In the genomic region with DNA sequence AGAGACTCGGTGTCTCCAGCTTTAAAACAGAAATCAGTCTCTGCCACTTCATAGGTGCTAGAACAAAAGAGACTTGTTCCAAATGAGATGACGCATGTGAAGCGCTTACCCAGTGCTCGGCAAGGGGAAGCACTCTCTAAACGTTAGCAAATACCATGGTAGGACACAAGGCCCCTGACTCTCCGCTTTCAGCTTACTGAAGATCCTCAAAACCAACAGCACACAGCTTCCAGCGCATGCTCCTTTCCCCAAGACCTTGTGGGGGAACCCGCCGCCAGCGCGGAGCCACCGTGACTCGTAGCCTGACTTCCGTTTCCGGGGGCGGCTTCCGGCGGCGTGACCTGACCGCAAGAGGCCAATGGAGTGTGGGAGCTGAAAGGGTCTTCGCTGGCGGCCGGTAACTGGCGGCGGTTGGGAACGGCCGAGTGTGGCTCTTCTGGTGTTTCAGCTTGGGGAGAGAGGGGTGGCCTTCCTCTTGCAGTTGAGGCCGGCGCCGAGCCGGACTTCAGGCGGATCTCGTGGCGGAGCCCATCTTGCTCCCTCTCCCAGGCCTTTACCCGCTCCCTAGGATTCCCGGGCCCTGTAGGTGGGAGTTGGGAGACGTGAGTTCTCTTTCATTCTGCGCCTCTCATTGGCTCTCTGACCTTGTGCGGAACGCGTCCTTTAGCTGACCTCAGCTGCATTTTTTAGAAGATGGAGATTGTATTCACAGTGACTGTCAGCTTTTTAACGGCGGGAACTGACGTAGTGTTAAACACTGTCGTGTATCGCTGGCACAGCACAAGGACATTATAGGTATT, we compare ENCODE assay signal across 8 cellular contexts. TPM values are rescaled to one million over a fixed set of nuclear protein-coding genes. Genes with fewer than 3 reads are reported as not detected.
DNase-seq lines count a peak whose midpoint lies in the region; ATAC-seq and TF ChIP-seq lines count a peak whose summit lies in the region.

A gene with protein sequence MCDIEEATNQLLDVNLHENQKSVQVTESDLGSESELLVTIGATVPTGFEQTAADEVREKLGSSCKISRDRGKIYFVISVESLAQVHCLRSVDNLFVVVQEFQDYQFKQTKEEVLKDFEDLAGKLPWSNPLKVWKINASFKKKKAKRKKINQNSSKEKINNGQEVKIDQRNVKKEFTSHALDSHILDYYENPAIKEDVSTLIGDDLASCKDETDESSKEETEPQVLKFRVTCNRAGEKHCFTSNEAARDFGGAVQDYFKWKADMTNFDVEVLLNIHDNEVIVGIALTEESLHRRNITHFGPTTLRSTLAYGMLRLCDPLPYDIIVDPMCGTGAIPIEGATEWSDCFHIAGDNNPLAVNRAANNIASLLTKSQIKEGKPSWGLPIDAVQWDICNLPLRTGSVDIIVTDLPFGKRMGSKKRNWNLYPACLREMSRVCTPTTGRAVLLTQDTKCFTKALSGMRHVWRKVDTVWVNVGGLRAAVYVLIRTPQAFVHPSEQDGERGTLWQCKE (plus strand): TSS at position 324 of the 800 bp plus-strand sequence. CDS start 2,015 bp downstream, outside the sequence.

- 0 to 1% methylated on average over 22 to 30 of the region's 46 CpGs for WGBS in esophagus squamous epithelium, 2 donors

- H3K36me3 Mint-ChIP-seq in stimulated activated effector memory CD8-positive, alpha-beta T cell treated with anti-CD3 and anti-CD28 coated beads, Interleukin-12 subunit alpha, Interleukin-12 subunit beta, amount 100 ng/mL, for 72 hours: peaks cover 47% of the 10 kb centered on the region

- peak within 1 kb of the TSS; percentile 54 to 79 (median 68) for H3K4me3 ChIP-seq in Peyer's patch
- H3K4me3 ChIP-seq in esophagus squamous epithelium: peak within 1 kb of the TSS; percentile 61 to 91 (median 74)

- peak within 1 kb of the TSS; percentile 95 for H3K4me3 Mint-ChIP-seq in stimulated activated effector memory CD8-positive, alpha-beta T cell treated with anti-CD3 and anti-CD28 coated beads, Interleukin-12 subunit alpha, Interleukin-12 subunit beta, amount 100 ng/mL, for 72 hours

- TF ChIP-seq CTCF in Peyer's patch (IDR thresholded peaks at IDR 0.05) (peak in 1 of 6 experiments; percentile 6), esophagus squamous epithelium (IDR thresholded peaks at IDR 0.05) (peak in 2 of 6 experiments; percentile 5 to 33)

- H3K27ac ChIP-seq in Peyer's patch (peak within 1 kb of the TSS; percentile 77 to 91 (median 83)), esophagus squamous epithelium (peak within 1 kb of the TSS; percentile 89 to 93 (median 90))

- H3K9me3 ChIP-seq in Peyer's patch: no peaks in the 10 kb centered on the region
- no peaks in the 10 kb centered on the region for H3K9me3 ChIP-seq in esophagus squamous epithelium

- peak; percentile 97 for ATAC-seq in GM21576 (IDR thresholded peaks at IDR 0.05; ENCODE audit: unreplicated experiment)
- ATAC-seq in stimulated activated effector memory CD8-positive, alpha-beta T cell treated with anti-CD3 and anti-CD28 coated beads, Interleukin-12 subunit alpha, Interleukin-12 subunit beta, amount 100 ng/mL, for 72 hours: peak; percentile 97

- intact Hi-C loops in esophagus squamous epithelium (cut with DNase I): no loop called here

- peaks cover 14% of the 10 kb centered on the region for H3K4me1 Mint-ChIP-seq in stimulated activated effector memory CD8-positive, alpha-beta T cell treated with anti-CD3 and anti-CD28 coated beads, Interleukin-12 subunit alpha, Interleukin-12 subunit beta, amount 100 ng/mL, for 72 hours

- H3K4me1 ChIP-seq in Peyer's patch (peaks cover 0 to 20% (median 4%) of the 10 kb centered on the region in 4 donors), esophagus squamous epithelium (peaks cover 0 to 22% (median 17%) of the 10 kb centered on the region in 3 donors)

- no peaks in the 10 kb centered on the region for H3K9me3 Mint-ChIP-seq in stimulated activated effector memory CD8-positive, alpha-beta T cell treated with anti-CD3 and anti-CD28 coated beads, Interleukin-12 subunit alpha, Interleukin-12 subunit beta, amount 100 ng/mL, for 72 hours

- H3K27ac Mint-ChIP-seq in stimulated activated effector memory CD8-positive, alpha-beta T cell treated with anti-CD3 and anti-CD28 coated beads, Interleukin-12 subunit alpha, Interleukin-12 subunit beta, amount 100 ng/mL, for 72 hours: peak within 1 kb of the TSS; percentile 100

- peaks cover 0 to 30% (median 0%) of the 10 kb centered on the region in 3 donors for H3K36me3 ChIP-seq in Peyer's patch
- peaks cover 0 to 31% (median 9%) of the 10 kb centered on the region in 3 donors for H3K36me3 ChIP-seq in esophagus squamous epithelium

- no peak for TF ChIP-seq RAD21 in Ishikawa (IDR thresholded peaks at IDR 0.05; ENCODE audit: low read depth)

- no peak for TF ChIP-seq EP300 in Ishikawa (IDR thresholded peaks at IDR 0.05; ENCODE audit: borderline replicate concordance)

- peak; percentile 67 to 69 for TF ChIP-seq POLR2A in Peyer's patch (IDR thresholded peaks at IDR 0.05)
- peak in 2 of 4 donors; percentile 45 to 64 for TF ChIP-seq POLR2A in esophagus squamous epithelium (IDR thresholded peaks at IDR 0.05)

- no peaks in the 10 kb centered on the region for H3K27me3 ChIP-seq in Peyer's patch
- no peaks in the 10 kb centered on the region for H3K27me3 ChIP-seq in esophagus squamous epithelium

- DNase-seq in DMS153 treated with DMSO at 0.1 percent for 48 hours (lab: John Stamatoyannopoulos, UW; ENCODE audit: unreplicated experiment): peak; percentile 29
- peak; percentile 91 to 96 (median 91) for DNase-seq in Peyer's patch
- DNase-seq in activated T-cell treated with anti-CD3 and anti-CD28 coated beads, Interleukin-2, amount 50 U/mL, for 48 hours: peak; percentile 96
- DNase-seq in esophagus squamous epithelium (lab: John Stamatoyannopoulos, UW): peak; percentile 49
- DNase-seq in myocyte (ENCODE audit: low read depth): peak; percentile 93
- peak; percentile 85 to 97 for DNase-seq in stimulated activated effector memory CD8-positive, alpha-beta T cell treated with anti-CD3 and anti-CD28 coated beads, Interleukin-12 subunit alpha, Interleukin-12 subunit beta, amount 100 ng/mL, for 72 hours (ENCODE audit: low spot score in 2 of 2)

TF ChIP-seq in Ishikawa, 13 proteins besides CTCF, POLR2A, EP300 and RAD21:
- TF ChIP-seq TCF12 (IDR thresholded peaks at IDR 0.05; ENCODE audit: low read depth): peak; percentile 57
- peak; percentile 65; the same call in 1 of the 2 replicates for TF ChIP-seq ZBTB7A (IDR thresholded peaks at IDR 0.05; ENCODE audit: low read depth)
- peak; percentile 97 for TF ChIP-seq MAX (IDR thresholded peaks at IDR 0.05)
- no peak for TF ChIP-seq NFIC (IDR thresholded peaks at IDR 0.05)
- no peak for TF ChIP-seq CEBPB (IDR thresholded peaks at IDR 0.05)
- 0 out of 2 replicates have a peak, but pooled peaks have one; percentile 3 for TF ChIP-seq TEAD4 (IDR thresholded peaks at IDR 0.05)
- TF ChIP-seq USF1 (IDR thresholded peaks at IDR 0.05): peak; percentile 85
- peak; percentile 93 for TF ChIP-seq TAF1 (IDR thresholded peaks at IDR 0.05; ENCODE audit: low read depth)
- TF ChIP-seq EGR1 (IDR thresholded peaks at IDR 0.05): peak; percentile 73
- TF ChIP-seq YY1 (IDR thresholded peaks at IDR 0.05; ENCODE audit: low read depth): peak; percentile 80
- TF ChIP-seq CREB1 (IDR thresholded peaks at IDR 0.05; ENCODE audit: low read depth): no peak
- peak; percentile 33; the same call in 1 of the 2 replicates for TF ChIP-seq FOXM1 (IDR thresholded peaks at IDR 0.05; ENCODE audit: borderline replicate concordance, low read depth)
- TF ChIP-seq, protein P1, sequence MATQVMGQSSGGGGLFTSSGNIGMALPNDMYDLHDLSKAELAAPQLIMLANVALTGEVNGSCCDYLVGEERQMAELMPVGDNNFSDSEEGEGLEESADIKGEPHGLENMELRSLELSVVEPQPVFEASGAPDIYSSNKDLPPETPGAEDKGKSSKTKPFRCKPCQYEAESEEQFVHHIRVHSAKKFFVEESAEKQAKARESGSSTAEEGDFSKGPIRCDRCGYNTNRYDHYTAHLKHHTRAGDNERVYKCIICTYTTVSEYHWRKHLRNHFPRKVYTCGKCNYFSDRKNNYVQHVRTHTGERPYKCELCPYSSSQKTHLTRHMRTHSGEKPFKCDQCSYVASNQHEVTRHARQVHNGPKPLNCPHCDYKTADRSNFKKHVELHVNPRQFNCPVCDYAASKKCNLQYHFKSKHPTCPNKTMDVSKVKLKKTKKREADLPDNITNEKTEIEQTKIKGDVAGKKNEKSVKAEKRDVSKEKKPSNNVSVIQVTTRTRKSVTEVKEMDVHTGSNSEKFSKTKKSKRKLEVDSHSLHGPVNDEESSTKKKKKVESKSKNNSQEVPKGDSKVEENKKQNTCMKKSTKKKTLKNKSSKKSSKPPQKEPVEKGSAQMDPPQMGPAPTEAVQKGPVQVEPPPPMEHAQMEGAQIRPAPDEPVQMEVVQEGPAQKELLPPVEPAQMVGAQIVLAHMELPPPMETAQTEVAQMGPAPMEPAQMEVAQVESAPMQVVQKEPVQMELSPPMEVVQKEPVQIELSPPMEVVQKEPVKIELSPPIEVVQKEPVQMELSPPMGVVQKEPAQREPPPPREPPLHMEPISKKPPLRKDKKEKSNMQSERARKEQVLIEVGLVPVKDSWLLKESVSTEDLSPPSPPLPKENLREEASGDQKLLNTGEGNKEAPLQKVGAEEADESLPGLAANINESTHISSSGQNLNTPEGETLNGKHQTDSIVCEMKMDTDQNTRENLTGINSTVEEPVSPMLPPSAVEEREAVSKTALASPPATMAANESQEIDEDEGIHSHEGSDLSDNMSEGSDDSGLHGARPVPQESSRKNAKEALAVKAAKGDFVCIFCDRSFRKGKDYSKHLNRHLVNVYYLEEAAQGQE (IDR thresholded peaks at IDR 0.05; ENCODE audit: low read depth): no peak

RNA-seq across cellular contexts. Expression of the gene that starts here (rescaled TPM):
- total RNA-seq in Peyer's patch: 10 to 100 TPM; 16.8 to 31.5 (median 22.7) TPM
- total RNA-seq in esophagus squamous epithelium: 10 to 100 TPM; 18.9 to 32.8 (median 31.1) TPM
- 46.9 and 53.2 TPM in 2 replicates for total RNA-seq in myocyte
- 36.3 TPM for polyA plus RNA-seq in myocyte (2012)

Comparison
In these comparisons a context has a peak if more than half of its experiments do, and no peak if none do; other contexts are left out.
1. Peak in every context shown above with its lines: DNase-seq, ATAC-seq, H3K4me3 ChIP-seq and H3K27ac ChIP-seq.
2. DNase-seq: peak in every context shown above with its lines; median percentile 96 in activated T-cell treated with anti-CD3 and anti-CD28 coated beads, Interleukin-2, amount 50 U/mL, for 48 hours; 93 in myocyte; 91 in Peyer's patch; 91 in stimulated activated effector memory CD8-positive, alpha-beta T cell treated with anti-CD3 and anti-CD28 coated beads, Interleukin-12 subunit alpha, Interleukin-12 subunit beta, amount 100 ng/mL, for 72 hours; 49 in esophagus squamous epithelium; 29 in DMS153 treated with DMSO at 0.1 percent for 48 hours.